8 cellular contexts compared by ENCODE assay signal in genomic region chr16:1960665-1961630, GRCh38. TPM values are rescaled to one million over a fixed set of nuclear protein-coding genes. Genes with fewer than 3 reads are reported as not detected.
DNase-seq lines count a peak whose midpoint lies in the region; ATAC-seq and TF ChIP-seq lines count a peak whose summit lies in the region.

No MANE protein-coding gene starts in this region.

- no peak for DNase-seq in activated CD4-positive, CD25-positive, alpha-beta regulatory T cell treated with anti-CD3 and anti-CD28 coated beads, Interleukin-2, amount 50 U/mL, for 72 hours
- DNase-seq in NCI-H460 (ENCODE audit: extremely low read depth, low read depth) (peak; percentile 55), glomerular visceral epithelial cell (ENCODE audit: extremely low spot score) (peak; percentile 53), tibial nerve (ENCODE audit: low spot score in 2 of 2) (no peak), NCI-H774 (lab: John Stamatoyannopoulos, UW) (no peak)
- peak; percentile 77 for DNase-seq in activated T-cell treated with anti-CD3 and anti-CD28 coated beads, Interleukin-2, amount 50 U/mL, for 24 hours

- ATAC-seq in activated CD4-positive, CD25-positive, alpha-beta regulatory T cell treated with anti-CD3 and anti-CD28 coated beads, Interleukin-2, amount 50 U/mL, for 24 hours: peak; percentile 4 to 12
- ATAC-seq in stimulated activated memory B cell treated with anti-CD40 and anti-IgM and Interleukin-4, amounts not matched to agents 10 μg/mL and 1 μg/mL and 100 μg/mL, for 72 hours: no peak

- no peak for TF ChIP-seq CTCF in tibial nerve (IDR thresholded peaks at IDR 0.05)

- H3K4me1 Mint-ChIP-seq in activated T-cell treated with anti-CD3 and anti-CD28 coated beads, Interleukin-2, amount 50 U/mL, for 24 hours (ENCODE audit: low read depth): peaks cover 43% of the 10 kb centered on the region
- peaks cover 61% of the 10 kb centered on the region for H3K4me1 Mint-ChIP-seq in stimulated activated memory B cell treated with anti-CD40 and anti-IgM and Interleukin-4, amounts not matched to agents 10 μg/mL and 1 μg/mL and 100 μg/mL, for 72 hours

- peak overlapping the region in 2 of 4 donors; percentile 86 to 92 for H3K27ac ChIP-seq in tibial nerve

- H3K9me3 ChIP-seq in tibial nerve: no peaks in the 10 kb centered on the region

- peak overlapping the region; percentile 87 for H3K4me3 Mint-ChIP-seq in activated T-cell treated with anti-CD3 and anti-CD28 coated beads, Interleukin-2, amount 50 U/mL, for 24 hours
- peak overlapping the region; percentile 99 for H3K4me3 Mint-ChIP-seq in stimulated activated memory B cell treated with anti-CD40 and anti-IgM and Interleukin-4, amounts not matched to agents 10 μg/mL and 1 μg/mL and 100 μg/mL, for 72 hours

- WGBS in tibial nerve, 2 donors: 55 to 57% methylated on average over 18 to 20 of the region's 20 CpGs

- peaks cover 64% of the 10 kb centered on the region for H3K36me3 Mint-ChIP-seq in activated T-cell treated with anti-CD3 and anti-CD28 coated beads, Interleukin-2, amount 50 U/mL, for 24 hours (ENCODE audit: low read depth)
- peaks cover 31% of the 10 kb centered on the region for H3K36me3 Mint-ChIP-seq in stimulated activated memory B cell treated with anti-CD40 and anti-IgM and Interleukin-4, amounts not matched to agents 10 μg/mL and 1 μg/mL and 100 μg/mL, for 72 hours

- no peaks in the 10 kb centered on the region for H3K27me3 ChIP-seq in tibial nerve

- no peaks in the 10 kb centered on the region for H3K27me3 Mint-ChIP-seq in activated T-cell treated with anti-CD3 and anti-CD28 coated beads, Interleukin-2, amount 50 U/mL, for 24 hours
- H3K27me3 Mint-ChIP-seq in stimulated activated memory B cell treated with anti-CD40 and anti-IgM and Interleukin-4, amounts not matched to agents 10 μg/mL and 1 μg/mL and 100 μg/mL, for 72 hours: no peaks in the 10 kb centered on the region

- peak overlapping the region; percentile 94 for H3K27ac Mint-ChIP-seq in activated T-cell treated with anti-CD3 and anti-CD28 coated beads, Interleukin-2, amount 50 U/mL, for 24 hours
- peak overlapping the region; percentile 97 for H3K27ac Mint-ChIP-seq in stimulated activated memory B cell treated with anti-CD40 and anti-IgM and Interleukin-4, amounts not matched to agents 10 μg/mL and 1 μg/mL and 100 μg/mL, for 72 hours

- peaks cover 7 to 26% (median 16%) of the 10 kb centered on the region in 3 donors for H3K36me3 ChIP-seq in tibial nerve

- no peak for TF ChIP-seq POLR2A in tibial nerve (IDR thresholded peaks at IDR 0.05)

- peak overlapping the region in 2 of 4 donors; percentile 85 to 87 for H3K4me3 ChIP-seq in tibial nerve

- peaks cover 0 to 50% (median 35%) of the 10 kb centered on the region in 4 donors for H3K4me1 ChIP-seq in tibial nerve

- TF ChIP-seq EP300 in tibial nerve (IDR thresholded peaks at IDR 0.05): no peak

- no peaks in the 10 kb centered on the region for H3K9me3 Mint-ChIP-seq in activated T-cell treated with anti-CD3 and anti-CD28 coated beads, Interleukin-2, amount 50 U/mL, for 24 hours
- H3K9me3 Mint-ChIP-seq in stimulated activated memory B cell treated with anti-CD40 and anti-IgM and Interleukin-4, amounts not matched to agents 10 μg/mL and 1 μg/mL and 100 μg/mL, for 72 hours: no peaks in the 10 kb centered on the region

RNA-seq across cellular contexts. Expression of gene NDUFB10, which starts 1.6 kb away (rescaled TPM):
- 206 and 240 TPM in 2 replicates for total RNA-seq in NCI-H460 (2014; rRNA removed; shearing (Covaris generic))
- 353 and 492 TPM in 2 replicates for polyA plus RNA-seq in NCI-H460 (2014; cell fraction: nucleus; rRNA removed)
- 100 to 1,000 TPM in 2 of 4 donors, 10 to 100 TPM in 2; 86.9 to 136 (median 116) TPM for total RNA-seq in tibial nerve

RNA-seq across cellular contexts. Expression of gene RPS2, which starts 3.7 kb away (rescaled TPM):
- 5,880 and 6,554 TPM in 2 replicates for total RNA-seq in NCI-H460 (2014; rRNA removed; shearing (Covaris generic))
- polyA plus RNA-seq in NCI-H460 (2014; cell fraction: nucleus; rRNA removed): 4,422 and 7,241 TPM in 2 replicates
- 1,000 to 10,000 TPM; 1,591 to 3,468 (median 1,745) TPM for total RNA-seq in tibial nerve

RNA-seq across cellular contexts. Expression of gene RNF151, which starts 5.7 kb away (rescaled TPM):
- total RNA-seq in NCI-H460 (2014; rRNA removed; shearing (Covaris generic)): not detected in 2 replicates
- polyA plus RNA-seq in NCI-H460 (2014; cell fraction: nucleus; rRNA removed): not detected in 2 replicates
- not detected for total RNA-seq in tibial nerve

RNA-seq across cellular contexts. Expression of gene RPL3L, which starts 6.5 kb away (rescaled TPM):
- not detected in 2 replicates for total RNA-seq in NCI-H460 (2014; rRNA removed; shearing (Covaris generic))
- polyA plus RNA-seq in NCI-H460 (2014; cell fraction: nucleus; rRNA removed): not detected in 2 replicates
- not detected for total RNA-seq in tibial nerve

RNA-seq across cellular contexts. Expression of gene TBL3, which starts 10.9 kb away (rescaled TPM):
- total RNA-seq in NCI-H460 (2014; rRNA removed; shearing (Covaris generic)): 32.0 and 34.1 TPM in 2 replicates
- polyA plus RNA-seq in NCI-H460 (2014; cell fraction: nucleus; rRNA removed): 234 and 389 TPM in 2 replicates
- 10 to 100 TPM; 37.6 to 70.8 (median 46.2) TPM for total RNA-seq in tibial nerve

Comparison
In these comparisons a context has a peak if more than half of its experiments do, and no peak if none do; other contexts are left out.
1. DNase-seq: peak in NCI-H460 (single experiment), activated T-cell treated with anti-CD3 and anti-CD28 coated beads, Interleukin-2, amount 50 U/mL, for 24 hours (single experiment) and glomerular visceral epithelial cell (single experiment); none in activated CD4-positive, CD25-positive, alpha-beta regulatory T cell treated with anti-CD3 and anti-CD28 coated beads, Interleukin-2, amount 50 U/mL, for 72 hours (single experiment), tibial nerve (0 of 2) and NCI-H774 (single experiment).